ENCODE assay signal across 16 cellular contexts in the genomic region with DNA sequence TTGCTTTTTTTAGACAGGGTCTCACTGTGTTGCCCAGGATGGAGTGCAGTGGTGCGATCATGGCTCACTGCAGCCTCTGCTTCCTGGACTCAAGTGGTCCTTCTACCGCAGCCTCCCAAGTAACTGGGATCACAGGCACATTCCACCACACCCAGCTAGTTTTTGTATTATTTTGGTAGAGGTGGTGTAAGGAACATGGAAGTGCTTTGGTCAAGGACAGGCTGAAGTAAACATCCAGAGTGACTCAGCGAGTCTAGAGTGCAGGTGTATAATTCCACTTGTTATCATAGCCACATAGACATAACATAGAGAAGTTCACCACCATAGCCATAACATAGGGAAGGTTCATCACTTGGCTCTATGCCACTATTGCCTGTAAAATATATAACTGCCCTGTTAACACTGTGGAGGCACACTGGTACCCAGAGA.
DNase-seq lines count a peak whose midpoint lies in the region; ATAC-seq, FAIRE-seq and TF ChIP-seq lines count a peak whose summit lies in the region.
"Had no signal": no experiment of that assay in that cellular context is flagged by ENCODE, and none has a peak within 500 bp of the region (broad histone marks: within the 10 kb centered on the region; RNA-seq: fewer than 3 reads in every experiment).

No MANE protein-coding gene starts in this region.

- FAIRE-seq in GM19239 (lab: Jason Lieb, UNC), result no peak
- FAIRE-seq: D721Med, islet of Langerhans had no signal

- TF ChIP-seq CTCF in foreskin keratinocyte (conservative IDR thresholded peaks at IDR 0.05) (no peak), testis (IDR thresholded peaks at IDR 0.05) (no peak)

- H3K36me3 ChIP-seq in testis (ENCODE audit: low read depth, missing control alignments), result no peaks in the 10 kb centered on the region

- TF ChIP-seq POLR2A in testis (IDR thresholded peaks at IDR 0.05), result no peak

- intact Hi-C loops in testis (cut with DNase I; ENCODE audit: low total_unique reads), result no loop called here

- H3K4me1 ChIP-seq in foreskin keratinocyte (no peaks in the 10 kb centered on the region), testis (peaks cover 14% of the 10 kb centered on the region)
- H3K4me1 ChIP-seq: parathyroid adenoma had no signal

- ATAC-seq in GM21360 (IDR thresholded peaks at IDR 0.05; ENCODE audit: unreplicated experiment) (peak; percentile 24), HG03469 (IDR thresholded peaks at IDR 0.05; ENCODE audit: unreplicated experiment) (peak; percentile 21), foreskin keratinocyte (peak; percentile 68)

- H3K27ac ChIP-seq in foreskin keratinocyte (no peak overlapping the region), testis (no peak overlapping the region)
- H3K27ac ChIP-seq: parathyroid adenoma had no signal

- no peak overlapping the region for H3K4me3 ChIP-seq in testis

- H3K27me3 ChIP-seq in foreskin keratinocyte (peaks cover 5% of the 10 kb centered on the region), testis (no peaks in the 10 kb centered on the region)

- no peaks in the 10 kb centered on the region for H3K9me3 ChIP-seq in testis

- DNase-seq in ELR (ENCODE audit: low read depth) (peak; percentile 4), foreskin keratinocyte (peak; percentile 4 to 13), testis (no peak), retina (no peak), GM19239 (ENCODE audit: insufficient read length, low spot score) (no peak), RKO (ENCODE audit: low spot score) (no peak)
- DNase-seq: activated naive CD4-positive, alpha-beta T cell treated with anti-CD3 and anti-CD28 coated beads, Interleukin-2, amount 10 ng/mL, durations not matched to agents 7 days and 5 days; MM.1S; NCI-H2081 treated with DMSO at 0.1 percent for 48 hours; NCI-H748 treated with DMSO at 0.1 percent for 48 hours; stimulated activated CD4-positive, alpha-beta T cell treated with anti-CD3 and anti-CD28 coated beads, Interleukin-12 subunit alpha, Interleukin-12 subunit beta, amount 100 ng/mL, for 4 hours had no signal

- WGBS in testis, 2 donors, result 63 to 83% methylated on average over 3 of the region's 3 CpGs

Comparison
In these comparisons a context has a peak if more than half of its experiments do, and no peak if none do; other contexts are left out.
1. DNase-seq: peak in ELR (single experiment) and foreskin keratinocyte (2 of 2); none in testis (single experiment), retina (single experiment), GM19239 (single experiment) and RKO (single experiment).
2. Peak in every context shown above with its lines, with median percentiles within 50 percentile points of each other: ATAC-seq.